Comparison of ENCODE assay signal across 9 cellular contexts in genomic region chr10:122141821-122142651, GRCh38.
DNase-seq lines count a peak whose midpoint lies in the region; ATAC-seq and TF ChIP-seq lines count a peak whose summit lies in the region.
"Had no signal": no experiment of that assay in that cellular context is flagged by ENCODE, and none has a peak within 500 bp of the region (broad histone marks: within the 10 kb centered on the region; RNA-seq: fewer than 3 reads in every experiment).

No MANE protein-coding gene starts in this region.

- no peak overlapping the region for H3K4me3 ChIP-seq in lower lobe of right lung
- peak overlapping the region in 1 of 2 donors; percentile 2 for H3K4me3 ChIP-seq in tibial artery
- no peak overlapping the region for H3K4me3 ChIP-seq in dorsolateral prefrontal cortex

- H3K4me1 ChIP-seq in lower lobe of right lung: peaks cover 56% of the 10 kb centered on the region
- H3K4me1 ChIP-seq in tibial artery: peaks cover 0 to 54% (median 49%) of the 10 kb centered on the region in 4 donors

- H3K9me3 ChIP-seq in lower lobe of right lung (no peaks in the 10 kb centered on the region), tibial artery (no peaks in the 10 kb centered on the region)

- peak overlapping the region; percentile 97 for H3K27ac Mint-ChIP-seq in chondrocyte (ENCODE audit: unreplicated experiment)

- DNase-seq in NCI-H69 (lab: John Stamatoyannopoulos, UW): peak; percentile 45
- DNase-seq in chondrocyte (ENCODE audit: low spot score): no peak
- DNase-seq in lower lobe of right lung: no peak
- peak; percentile 54 to 91 for DNase-seq in tibial artery
- no peak for DNase-seq in cerebellar cortex (ENCODE audit: low spot score)
- DNase-seq in dorsolateral prefrontal cortex: no peak

- ATAC-seq in lower lobe of right lung (no peak), HG03196 (IDR thresholded peaks at IDR 0.05; ENCODE audit: unreplicated experiment) (no peak)

- peaks cover 25% of the 10 kb centered on the region for H3K36me3 Mint-ChIP-seq in chondrocyte (ENCODE audit: low read depth)

- H3K27ac ChIP-seq in lower lobe of right lung (peak overlapping the region; percentile 21), tibial artery (peak overlapping the region; percentile 81 to 88), dorsolateral prefrontal cortex (peak overlapping the region in 14 of 59 donors; percentile 0 to 68 (median 32))
- H3K27ac ChIP-seq: HL-60, WERI-Rb-1 had no signal

- H3K9me3 Mint-ChIP-seq in chondrocyte (ENCODE audit: low read depth): peaks cover 9% of the 10 kb centered on the region

- no peak for TF ChIP-seq CTCF in chondrocyte (IDR thresholded peaks at IDR 0.05)
- TF ChIP-seq CTCF in lower lobe of right lung (IDR thresholded peaks at IDR 0.05): no peak
- no peak for TF ChIP-seq CTCF in tibial artery (IDR thresholded peaks at IDR 0.05)
- TF ChIP-seq CTCF in dorsolateral prefrontal cortex (IDR thresholded peaks at IDR 0.05 in 54 of 56, conservative IDR thresholded peaks at IDR 0.05 in 2 of 56; ENCODE audit: low read depth in 1 of 56, partially characterized antibody in 56 of 56): no peak

- H3K27me3 Mint-ChIP-seq in chondrocyte (ENCODE audit: low read depth): no peaks in the 10 kb centered on the region

- intact Hi-C loops in lower lobe of right lung (cut with DNase I): no loop called here
- intact Hi-C loops in tibial artery (cut with DNase I; ENCODE audit: low total_unique reads): no loop called here
- intact Hi-C loops in dorsolateral prefrontal cortex (cut with DNase I): loop anchor here (1.0 to 10.0 kb wide), 5 partner anchors 70 to 313 kb away; partner anchors contain the start of genes ARMS2 (in 1 of the 2) and ATE1 (in 1 of the 2)

- peaks cover 46% of the 10 kb centered on the region for H3K36me3 ChIP-seq in lower lobe of right lung
- H3K36me3 ChIP-seq in tibial artery: peaks cover 0 to 21% (median 13%) of the 10 kb centered on the region in 3 donors
- H3K36me3 ChIP-seq: WERI-Rb-1 had no signal

- no peaks in the 10 kb centered on the region for H3K27me3 ChIP-seq in lower lobe of right lung (ENCODE audit: low read depth)
- H3K27me3 ChIP-seq in tibial artery: no peaks in the 10 kb centered on the region
- H3K27me3 ChIP-seq in dorsolateral prefrontal cortex: no peaks in the 10 kb centered on the region

- H3K4me1 Mint-ChIP-seq in chondrocyte (ENCODE audit: low read depth): peaks cover 73% of the 10 kb centered on the region

- H3K4me3 Mint-ChIP-seq in chondrocyte (ENCODE audit: unreplicated experiment): peak overlapping the region; percentile 28

Comparison
In these comparisons a context has a peak if more than half of its experiments do, and no peak if none do; other contexts are left out.
1. DNase-seq: peak in NCI-H69 (single experiment) and tibial artery (2 of 2); none in chondrocyte (single experiment), lower lobe of right lung (single experiment), cerebellar cortex (single experiment) and dorsolateral prefrontal cortex (0 of 10).
2. intact Hi-C loops: an anchor here in dorsolateral prefrontal cortex (1.0 to 10.0 kb wide); none called in lower lobe of right lung and tibial artery.